36 cellular contexts compared by ENCODE assay signal in the genomic region with DNA sequence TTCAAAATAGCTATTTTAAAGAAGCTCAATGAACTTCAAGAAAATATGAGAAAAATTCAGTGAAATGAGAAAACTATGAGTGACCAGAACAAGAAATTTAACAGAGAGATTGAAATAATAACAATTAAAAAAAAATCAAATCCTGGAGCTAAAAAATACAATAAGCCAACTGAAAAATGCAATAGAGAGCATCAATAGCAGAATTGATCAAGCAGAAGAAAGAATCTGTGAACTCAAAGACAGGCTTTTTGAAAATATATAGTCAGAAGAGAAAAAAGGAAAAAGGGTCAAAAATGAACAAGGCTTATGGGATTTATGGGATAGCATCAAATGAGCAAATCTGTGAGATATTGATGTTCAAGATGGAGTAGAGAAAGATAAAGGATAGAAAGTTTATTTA.
DNase-seq lines count a peak whose midpoint lies in the region; ATAC-seq, FAIRE-seq and TF ChIP-seq lines count a peak whose summit lies in the region.
"Had no signal": no experiment of that assay in that cellular context is flagged by ENCODE, and none has a peak within 500 bp of the region (broad histone marks: within the 10 kb centered on the region; RNA-seq: fewer than 3 reads in every experiment).

No MANE protein-coding gene starts in this region.

- H3K4me3 Mint-ChIP-seq in CD4-positive, alpha-beta memory T cell = no peak overlapping the region
- H3K4me3 Mint-ChIP-seq: B cell; CD14-positive monocyte; CD4-positive, alpha-beta T cell; CD4-positive, CD25-positive, alpha-beta regulatory T cell; CD8-positive, alpha-beta memory T cell; CD8-positive, alpha-beta T cell had no signal

- no peak overlapping the region for H3K4me2 ChIP-seq in HepG2 (ENCODE audit: low read depth, low read length)
- H3K4me2 ChIP-seq in K562 (ENCODE audit: insufficient read depth, low read length) = no peak overlapping the region
- H3K4me2 ChIP-seq: A549; BLaER1; BLaER1 treated with 17β-estradiol and CSF1 and Interleukin-3, amounts not matched to agents 10 nM and 100 nM had no signal

- TF ChIP-seq POLR2A in HepG2 (IDR thresholded peaks at IDR 0.05; ENCODE audit: insufficient read depth in 1 of 2, low read depth in 2 of 2, low read length in 2 of 2) = no peak
- no peak for TF ChIP-seq POLR2A in right lobe of liver (IDR thresholded peaks at IDR 0.05)
- TF ChIP-seq POLR2A in K562 (conservative IDR thresholded peaks at IDR 0.05) = no peak

- CTCF ChIA-PET in HepG2 (lab: Yijun Ruan, JAX; ENCODE audit: low intra/inter-chr PET ratio, low total read pairs) = no interaction called here
- CTCF ChIA-PET in HEK293 (lab: Yijun Ruan, JAX) = interaction anchor here (0.7 kb wide), 1 partner anchor 14 kb away, joined by 3 read pairs; no protein-coding TSS in a partner anchor
- CTCF ChIA-PET in K562 (lab: Yijun Ruan, JAX; ENCODE audit: low intra/inter-chr PET ratio) = no interaction called here
- CTCF ChIA-PET in CD4-positive, alpha-beta memory T cell (lab: Charles Lee; ENCODE audit: partially characterized antibody) = no interaction called here

- peaks cover 21% of the 10 kb centered on the region for H3K9me3 ChIP-seq in HepG2 (ENCODE audit: low read length)
- no peaks in the 10 kb centered on the region for H3K9me3 ChIP-seq in right lobe of liver
- no peaks in the 10 kb centered on the region for H3K9me3 ChIP-seq in HEK293 (ENCODE audit: control insufficient read depth, insufficient read depth, low read depth, low read length)
- H3K9me3 ChIP-seq in adipocyte (ENCODE audit: control insufficient read depth, low read length) = peaks cover 26% of the 10 kb centered on the region
- H3K9me3 ChIP-seq in K562 (replicated peaks; ENCODE audit: control insufficient read depth, insufficient read depth, low read depth, low read length) = no peaks in the 10 kb centered on the region; the same call in 1 of the 2 replicates
- peaks cover 0 to 13% of the 10 kb centered on the region in 2 donors for H3K9me3 ChIP-seq in CD4-positive, alpha-beta memory T cell (ENCODE audit: control insufficient read depth in 1 of 2, low read length in 2 of 2)
- H3K9me3 ChIP-seq: A549, BE2C had no signal

- no peak overlapping the region for H3K27ac Mint-ChIP-seq in CD4-positive, alpha-beta memory T cell
- H3K27ac Mint-ChIP-seq: B cell; CD14-positive monocyte; CD4-positive, alpha-beta T cell; CD4-positive, CD25-positive, alpha-beta regulatory T cell; CD8-positive, alpha-beta memory T cell; CD8-positive, alpha-beta T cell had no signal

- H4K20me1 ChIP-seq in HepG2 (ENCODE audit: insufficient read depth, low read length) (no peaks in the 10 kb centered on the region), K562 (replicated peaks; ENCODE audit: control insufficient read depth, insufficient read depth, low read length) (no peaks in the 10 kb centered on the region)
- H4K20me1 ChIP-seq: BLaER1; BLaER1 treated with 17β-estradiol and CSF1 and Interleukin-3, amounts not matched to agents 10 nM and 100 nM had no signal

- H3K36me3 ChIP-seq in HepG2 (replicated peaks in 1 of 2; ENCODE audit: control insufficient read depth in 1 of 2, insufficient read depth in 2 of 2, low read length in 2 of 2) (no peaks in the 10 kb centered on the region), right lobe of liver (no peaks in the 10 kb centered on the region), HEK293 (ENCODE audit: control insufficient read depth in 2 of 2, insufficient read depth in 1 of 2, low read length in 2 of 2) (no peaks in the 10 kb centered on the region), adipocyte (ENCODE audit: control insufficient read depth, insufficient read depth, low read length, severe bottlenecking) (no peaks in the 10 kb centered on the region), K562 (ENCODE audit: control insufficient read depth, insufficient read depth, low read length) (no peaks in the 10 kb centered on the region)
- no peaks in the 10 kb centered on the region for H3K36me3 ChIP-seq in CD4-positive, alpha-beta memory T cell (ENCODE audit: insufficient read depth, low read length)
- H3K36me3 ChIP-seq: BE2C, BLaER1 had no signal

- ATAC-seq in HepG2 = no peak
- ATAC-seq in right lobe of liver = no peak
- ATAC-seq in K562 = no peak
- ATAC-seq: A549; CD8-positive, alpha-beta T cell had no signal

- no peaks in the 10 kb centered on the region for H3K4me1 ChIP-seq in HepG2 (ENCODE audit: insufficient read depth, low read length)
- no peaks in the 10 kb centered on the region for H3K4me1 ChIP-seq in right lobe of liver
- H3K4me1 ChIP-seq in HEK293 (ENCODE audit: control insufficient read depth, insufficient read depth, low read length) = no peaks in the 10 kb centered on the region
- no peaks in the 10 kb centered on the region for H3K4me1 ChIP-seq in adipocyte (ENCODE audit: control insufficient read depth, insufficient read depth, low read length)
- no peaks in the 10 kb centered on the region for H3K4me1 ChIP-seq in K562 (replicated peaks in 1 of 2; ENCODE audit: control insufficient read depth in 2 of 2, insufficient read depth in 2 of 2, low read length in 2 of 2)
- H3K4me1 ChIP-seq in CD4-positive, alpha-beta memory T cell (ENCODE audit: insufficient read depth, low read length) = no peaks in the 10 kb centered on the region
- H3K4me1 ChIP-seq: A549, BE2C, Caco-2 had no signal

- H3K27me3 ChIP-seq in HepG2 (ENCODE audit: control insufficient read depth in 1 of 2, insufficient read depth in 2 of 2, low read length in 2 of 2) (no peaks in the 10 kb centered on the region; a peak in 1 of 5 replicates), right lobe of liver (no peaks in the 10 kb centered on the region), adipocyte (replicated peaks; ENCODE audit: control insufficient read depth, insufficient read depth, low read length) (no peaks in the 10 kb centered on the region), K562 (ENCODE audit: control insufficient read depth in 2 of 2, insufficient read depth in 2 of 2, low read length in 2 of 2) (no peaks in the 10 kb centered on the region)
- H3K27me3 ChIP-seq in CD4-positive, alpha-beta memory T cell (ENCODE audit: insufficient read depth, low read length) = peaks cover 4% of the 10 kb centered on the region
- H3K27me3 ChIP-seq: BE2C; BLaER1; BLaER1 treated with 17β-estradiol and CSF1 and Interleukin-3, amounts not matched to agents 10 nM and 100 nM had no signal

- H3K4me3 ChIP-seq in HepG2 (replicated peaks in 1 of 3; ENCODE audit: insufficient read depth in 1 of 3, low read depth in 2 of 3, low read length in 3 of 3) (no peak overlapping the region), right lobe of liver (no peak overlapping the region), HEK293 (ENCODE audit: low read depth, low read length) (no peak overlapping the region), adipocyte (ENCODE audit: low read length) (peak overlapping the region; percentile 17), K562 (no peak overlapping the region)
- H3K4me3 ChIP-seq in CD4-positive, alpha-beta memory T cell (ENCODE audit: low read length in 2 of 2) = no peak overlapping the region
- H3K4me3 ChIP-seq: A549; BLaER1; BLaER1 treated with 17β-estradiol and CSF1 and Interleukin-3, amounts not matched to agents 10 nM and 100 nM had no signal

- peaks cover 0 to 36% (median 26%) of the 10 kb centered on the region in 8 donors for H3K9me3 Mint-ChIP-seq in CD4-positive, alpha-beta memory T cell

- intact Hi-C loops in HepG2 (cut with micrococcal nuclease; ENCODE audit: unreplicated experiment) (no loop called here), right lobe of liver (cut with DNase I) (no loop called here), K562 (cut with micrococcal nuclease) (no loop called here)
- intact Hi-C loops in CD4-positive, alpha-beta memory T cell (cut with micrococcal nuclease) = no loop called here

- FAIRE-seq in HepG2 (lab: Jason Lieb, UNC) (no peak), K562 (lab: Jason Lieb, UNC) (no peak)
- FAIRE-seq: A204.1, A549, D721Med had no signal

- no peak for DNase-seq in HepG2 (ENCODE audit: low spot score)
- no peak for DNase-seq in right lobe of liver
- DNase-seq in adipocyte (ENCODE audit: low read depth) = no peak
- DNase-seq in K562 (ENCODE audit: extremely low read depth in 1 of 4, low spot score in 3 of 4) = no peak
- no peak for DNase-seq in CD4-positive, alpha-beta memory T cell
- DNase-seq in NCI-H2196 (lab: John Stamatoyannopoulos, UW; ENCODE audit: unreplicated experiment) = no peak
- no peak for DNase-seq in Kasumi-1 (lab: John Stamatoyannopoulos, UW)
- DNase-seq: 8988T; ACHN; AML-193; BE2C; C1 segment of cervical spinal cord; Caco-2; Calu3; CD4-positive, alpha-beta T cell; CD4-positive, CD25-positive, alpha-beta regulatory T cell; CD8-positive, alpha-beta memory T cell; CD8-positive, alpha-beta T cell; COR-L47; DMS 273 treated with DMSO at 0.1 percent for 48 hours; DMS153; DMS53; DMS79; DMS79 treated with DMSO at 0.1 percent for 48 hours; DND-41; EL had no signal

- POLR2A ChIA-PET in HepG2 (lab: Yijun Ruan, JAX) (no interaction called here), HEK293 (lab: Yijun Ruan, JAX) (no interaction called here), K562 (lab: Yijun Ruan, JAX) (no interaction called here)
- POLR2A ChIA-PET in CD4-positive, alpha-beta memory T cell (lab: Charles Lee; ENCODE audit: partially characterized antibody) = no interaction called here

- H3K27me3 Mint-ChIP-seq in CD4-positive, alpha-beta memory T cell = peaks cover 5 to 6% of the 10 kb centered on the region in 2 donors

- no peak for TF ChIP-seq RAD21 in HepG2 (CRISPR knock-in tag; IDR thresholded peaks at IDR 0.05)
- TF ChIP-seq RAD21 in K562 (CRISPR knock-in tag; conservative IDR thresholded peaks at IDR 0.05 in 1 of 2, IDR thresholded peaks at IDR 0.05 in 1 of 2) = no peak

- H3K4me1 Mint-ChIP-seq in CD4-positive, alpha-beta memory T cell = no peaks in the 10 kb centered on the region
- H3K4me1 Mint-ChIP-seq: B cell; CD14-positive monocyte; CD4-positive, CD25-positive, alpha-beta regulatory T cell; CD8-positive, alpha-beta memory T cell had no signal

- H3K9ac ChIP-seq in HepG2 (ENCODE audit: insufficient read depth, low read depth, low read length) (no peak overlapping the region), adipocyte (ENCODE audit: low read length) (no peak overlapping the region), K562 (ENCODE audit: insufficient read depth in 1 of 2, low read depth in 2 of 2, low read length in 2 of 2) (no peak overlapping the region)
- H3K9ac ChIP-seq: BLaER1; BLaER1 treated with 17β-estradiol and CSF1 and Interleukin-3, amounts not matched to agents 10 nM and 100 nM had no signal

- TF ChIP-seq EP300 in HepG2 (IDR thresholded peaks at IDR 0.05; ENCODE audit: low read depth in 2 of 2, low read length in 2 of 2) (no peak), HepG2 (CRISPR knock-in tag; IDR thresholded peaks at IDR 0.05; ENCODE audit: borderline replicate concordance) (no peak), K562 (IDR thresholded peaks at IDR 0.05; ENCODE audit: low read length) (no peak)

- H3K36me3 Mint-ChIP-seq in CD4-positive, alpha-beta memory T cell = peaks cover 2 to 10% of the 10 kb centered on the region in 2 donors
- H3K36me3 Mint-ChIP-seq: CD14-positive monocyte; CD8-positive, alpha-beta T cell had no signal

- no peak overlapping the region for H3K27ac ChIP-seq in HepG2 (ENCODE audit: extremely low read length, insufficient read depth, low read length)
- no peak overlapping the region for H3K27ac ChIP-seq in right lobe of liver
- H3K27ac ChIP-seq in HEK293 (ENCODE audit: extremely low read depth, low read depth, low read length) = no peak overlapping the region
- H3K27ac ChIP-seq in K562 (ENCODE audit: extremely low read depth, low read depth, low read length) = no peak overlapping the region
- no peak overlapping the region for H3K27ac ChIP-seq in CD4-positive, alpha-beta memory T cell (ENCODE audit: low read depth, low read length)
- H3K27ac ChIP-seq: 22Rv1; A549; BLaER1; BLaER1 treated with 17β-estradiol and CSF1 and Interleukin-3, amounts not matched to agents 10 nM and 100 nM; C4-2B had no signal

- H2AFZ ChIP-seq in HepG2 (ENCODE audit: low read length) (no peak overlapping the region), K562 (ENCODE audit: low read depth, low read length) (no peak overlapping the region)

- in situ Hi-C loops in HepG2 (cut with HindIII; ENCODE audit: extremely low pct_ligation_motif_present, low pct_unique_long_range_greater_than_20kb) (no loop called here), K562 (cut with MboI) (no loop called here)

- TF ChIP-seq CTCF in HepG2 (CRISPR knock-in tag; IDR thresholded peaks at IDR 0.05) = no peak
- TF ChIP-seq CTCF in right lobe of liver (IDR thresholded peaks at IDR 0.05) = no peak
- TF ChIP-seq CTCF in HEK293 (tag by site-specific recombination; IDR thresholded peaks at IDR 0.05) = no peak
- no peak for TF ChIP-seq CTCF in K562 (IDR thresholded peaks at IDR 0.05 in 2 of 3, conservative IDR thresholded peaks at IDR 0.05 in 1 of 3; ENCODE audit: insufficient read depth in 2 of 3, low read depth in 1 of 3, low read length in 3 of 3)

- no peaks in the 10 kb centered on the region for H3K9me1 ChIP-seq in K562 (ENCODE audit: control insufficient read depth, insufficient read depth, low read length)

- BruUV-seq in HepG2 (replicated peaks; lab: Mats Ljungman, UMichigan) = no TSS peak
- no TSS peak for BruUV-seq in K562 (replicated peaks; lab: Mats Ljungman, UMichigan)

- H3K79me2 ChIP-seq in HepG2 (ENCODE audit: insufficient read depth, low read length) (no peaks in the 10 kb centered on the region), K562 (ENCODE audit: control insufficient read depth, insufficient read depth, low read length) (no peaks in the 10 kb centered on the region)
